ENCODE assay signal across 11 cellular contexts in the genomic region with DNA sequence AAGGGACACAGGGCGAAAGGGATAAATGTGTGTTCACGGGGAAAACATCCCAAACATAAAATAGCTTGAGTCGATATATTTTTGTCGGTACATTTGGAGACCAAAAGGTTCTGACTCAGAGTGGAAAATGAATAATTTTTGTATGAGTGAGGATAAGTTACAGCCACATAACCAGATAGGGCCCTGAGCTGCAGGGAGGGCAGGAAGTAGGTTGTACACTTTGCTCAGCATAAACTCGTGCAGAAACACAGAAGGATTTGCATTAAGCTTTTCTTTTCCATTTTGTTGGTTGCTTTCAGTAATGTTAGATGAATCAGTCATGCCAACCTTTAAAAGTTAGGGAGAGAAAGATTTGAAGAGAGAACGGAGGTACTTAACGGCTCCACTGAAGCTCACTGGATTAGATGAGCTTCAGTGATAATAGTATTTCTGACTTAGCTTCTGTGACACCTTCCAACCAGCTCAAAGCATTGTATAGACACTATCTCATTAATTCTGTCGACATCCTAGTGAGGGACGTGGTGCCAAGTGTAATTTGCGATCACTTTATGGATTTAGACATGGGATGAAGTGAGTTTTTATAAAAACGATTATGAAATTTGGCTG.
DNase-seq lines count a peak whose midpoint lies in the region; ATAC-seq lines count a peak whose summit lies in the region.
"Had no signal": no experiment of that assay in that cellular context is flagged by ENCODE, and none has a peak within 500 bp of the region (broad histone marks: within the 10 kb centered on the region; RNA-seq: fewer than 3 reads in every experiment).

No MANE protein-coding gene starts in this region.

- H3K27me3 Mint-ChIP-seq in T-cell = no peaks in the 10 kb centered on the region
- no peaks in the 10 kb centered on the region for H3K27me3 Mint-ChIP-seq in activated T-cell treated with anti-CD3 and anti-CD28 coated beads, Interleukin-2, amount 50 U/mL, for 24 hours

- H3K9me3 Mint-ChIP-seq in T-cell = no peaks in the 10 kb centered on the region
- H3K9me3 Mint-ChIP-seq in activated T-cell treated with anti-CD3 and anti-CD28 coated beads, Interleukin-2, amount 50 U/mL, for 24 hours = no peaks in the 10 kb centered on the region
- H3K9me3 Mint-ChIP-seq in stimulated activated effector memory CD8-positive, alpha-beta T cell treated with anti-CD3 and anti-CD28 coated beads, Interleukin-12 subunit alpha, Interleukin-12 subunit beta, amount 100 ng/mL, for 72 hours = no peaks in the 10 kb centered on the region

- DNase-seq in T-cell = peak in 15 of 34 experiments; percentile 4 to 28 (median 12)
- no peak for DNase-seq in activated T-cell treated with anti-CD3 and anti-CD28 coated beads, Interleukin-2, amount 50 U/mL, for 24 hours
- DNase-seq in effector memory CD4-positive, alpha-beta T cell = peak in 2 of 3 donors; percentile 4 to 18
- DNase-seq in stimulated activated effector memory CD8-positive, alpha-beta T cell treated with anti-CD3 and anti-CD28 coated beads, Interleukin-12 subunit alpha, Interleukin-12 subunit beta, amount 100 ng/mL, for 72 hours (ENCODE audit: low spot score in 2 of 2) = no peak
- no peak for DNase-seq in mucosa of gallbladder (ENCODE audit: low spot score)
- DNase-seq in NCI-H446 treated with DMSO at 0.1 percent for 48 hours (lab: John Stamatoyannopoulos, UW) = no peak
- DNase-seq: brain microvascular endothelial cell, foreskin keratinocyte, midbrain, posterior cingulate gyrus had no signal

- peak overlapping the region; percentile 86 to 93 for H3K27ac Mint-ChIP-seq in T-cell
- peak overlapping the region; percentile 92 for H3K27ac Mint-ChIP-seq in activated T-cell treated with anti-CD3 and anti-CD28 coated beads, Interleukin-2, amount 50 U/mL, for 24 hours
- H3K27ac Mint-ChIP-seq in stimulated activated effector memory CD8-positive, alpha-beta T cell treated with anti-CD3 and anti-CD28 coated beads, Interleukin-12 subunit alpha, Interleukin-12 subunit beta, amount 100 ng/mL, for 72 hours = peak overlapping the region; percentile 91

- H3K36me3 ChIP-seq in effector memory CD4-positive, alpha-beta T cell (ENCODE audit: control insufficient read depth, insufficient read depth, low read length) = no peaks in the 10 kb centered on the region
- H3K36me3 ChIP-seq: brain microvascular endothelial cell had no signal

- H3K27ac ChIP-seq in effector memory CD4-positive, alpha-beta T cell (ENCODE audit: insufficient read depth, low read length, poor library complexity, severe bottlenecking) = peak overlapping the region; percentile 98
- H3K27ac ChIP-seq: brain microvascular endothelial cell, foreskin keratinocyte had no signal

- CTCF ChIA-PET in T-cell (lab: Charles Lee) = interaction anchor here (0.5 to 4.3 kb wide), 6 partner anchors 13 to 722 kb away, joined by 3 to 23 read pairs (median 4); no protein-coding TSS in a partner anchor

- no peaks in the 10 kb centered on the region for H3K9me3 ChIP-seq in effector memory CD4-positive, alpha-beta T cell (ENCODE audit: control insufficient read depth, low read length)

- H3K27me3 ChIP-seq in effector memory CD4-positive, alpha-beta T cell (replicated peaks; ENCODE audit: control insufficient read depth, insufficient read depth, low read length, poor library complexity, severe bottlenecking) = no peaks in the 10 kb centered on the region
- H3K27me3 ChIP-seq: brain microvascular endothelial cell, foreskin keratinocyte had no signal

- peaks cover 82 to 93% (median 85%) of the 10 kb centered on the region in 3 donors for H3K4me1 Mint-ChIP-seq in T-cell
- H3K4me1 Mint-ChIP-seq in activated T-cell treated with anti-CD3 and anti-CD28 coated beads, Interleukin-2, amount 50 U/mL, for 24 hours (ENCODE audit: low read depth) = peaks cover 79% of the 10 kb centered on the region
- peaks cover 80% of the 10 kb centered on the region for H3K4me1 Mint-ChIP-seq in stimulated activated effector memory CD8-positive, alpha-beta T cell treated with anti-CD3 and anti-CD28 coated beads, Interleukin-12 subunit alpha, Interleukin-12 subunit beta, amount 100 ng/mL, for 72 hours

- H3K4me3 Mint-ChIP-seq in T-cell = peak overlapping the region; percentile 49 to 68 (median 52)
- peak overlapping the region; percentile 54 for H3K4me3 Mint-ChIP-seq in activated T-cell treated with anti-CD3 and anti-CD28 coated beads, Interleukin-2, amount 50 U/mL, for 24 hours
- peak overlapping the region; percentile 56 for H3K4me3 Mint-ChIP-seq in stimulated activated effector memory CD8-positive, alpha-beta T cell treated with anti-CD3 and anti-CD28 coated beads, Interleukin-12 subunit alpha, Interleukin-12 subunit beta, amount 100 ng/mL, for 72 hours

- H3K4me1 ChIP-seq in effector memory CD4-positive, alpha-beta T cell (ENCODE audit: control insufficient read depth, insufficient read depth, low read length, poor library complexity, severe bottlenecking) = peaks cover 66% of the 10 kb centered on the region

- no peak overlapping the region for H3K4me3 ChIP-seq in effector memory CD4-positive, alpha-beta T cell (ENCODE audit: insufficient read depth, low read depth, low read length, poor library complexity, severe bottlenecking)

- peak; percentile 57 to 81 (median 78) for ATAC-seq in T-cell (replicated peaks in 1 of 4)
- peak; percentile 97 for ATAC-seq in stimulated activated effector memory CD8-positive, alpha-beta T cell treated with anti-CD3 and anti-CD28 coated beads, Interleukin-12 subunit alpha, Interleukin-12 subunit beta, amount 100 ng/mL, for 72 hours
- no peak for ATAC-seq in GM21447 (IDR thresholded peaks at IDR 0.05; ENCODE audit: unreplicated experiment)
- ATAC-seq: foreskin keratinocyte had no signal

- H3K36me3 Mint-ChIP-seq in T-cell = no peaks in the 10 kb centered on the region
- H3K36me3 Mint-ChIP-seq in activated T-cell treated with anti-CD3 and anti-CD28 coated beads, Interleukin-2, amount 50 U/mL, for 24 hours (ENCODE audit: low read depth) = no peaks in the 10 kb centered on the region
- H3K36me3 Mint-ChIP-seq in stimulated activated effector memory CD8-positive, alpha-beta T cell treated with anti-CD3 and anti-CD28 coated beads, Interleukin-12 subunit alpha, Interleukin-12 subunit beta, amount 100 ng/mL, for 72 hours = no peaks in the 10 kb centered on the region

- POLR2A ChIA-PET in T-cell (lab: Charles Lee) = interaction anchor here (0.5 to 2.8 kb wide), 7 partner anchors 14 to 692 kb away, joined by 3 to 37 read pairs (median 4); partner anchors contain the start of gene GATA3 (in 1 of the 2)

Comparison
In these comparisons a context has a peak if more than half of its experiments do, and no peak if none do; other contexts are left out.
1. DNase-seq: peak in effector memory CD4-positive, alpha-beta T cell (2 of 3); none in activated T-cell treated with anti-CD3 and anti-CD28 coated beads, Interleukin-2, amount 50 U/mL, for 24 hours (single experiment), stimulated activated effector memory CD8-positive, alpha-beta T cell treated with anti-CD3 and anti-CD28 coated beads, Interleukin-12 subunit alpha, Interleukin-12 subunit beta, amount 100 ng/mL, for 72 hours (0 of 2), mucosa of gallbladder (single experiment) and NCI-H446 treated with DMSO at 0.1 percent for 48 hours (single experiment).
2. Peak in every context shown above with its lines, with median percentiles within 50 percentile points of each other: H3K27ac Mint-ChIP-seq and H3K4me3 Mint-ChIP-seq.